In genomic region chr6:100460650-100461204, GRCh38 we compare ENCODE assay signal across 10 cellular contexts. TPM values are rescaled to one million over a fixed set of nuclear protein-coding genes. Genes with fewer than 3 reads are reported as not detected.
DNase-seq lines count a peak whose midpoint lies in the region; ATAC-seq, FAIRE-seq and TF ChIP-seq lines count a peak whose summit lies in the region.
"Had no signal": no experiment of that assay in that cellular context is flagged by ENCODE, and none has a peak within 500 bp of the region (broad histone marks: within the 10 kb centered on the region; RNA-seq: fewer than 3 reads in every experiment).

No MANE protein-coding gene starts in this region.

- H3K9me3 Mint-ChIP-seq in IgD-negative memory B cell = peaks cover 0 to 23% (median 15%) of the 10 kb centered on the region in 3 donors

- peaks cover 67% of the 10 kb centered on the region for H3K27me3 Mint-ChIP-seq in IgD-negative memory B cell

- peak overlapping the region in 2 of 3 donors; percentile 26 to 46 for H3K27ac Mint-ChIP-seq in IgD-negative memory B cell

- intact Hi-C loops in left colon (cut with DNase I, micrococcal nuclease) = no loop called here

- no peak overlapping the region for H3K4me3 ChIP-seq in astrocyte of the cerebellum (ENCODE audit: low read depth, low read length)
- no peak overlapping the region for H3K4me3 ChIP-seq in neural cell (ENCODE audit: low read length)
- H3K4me3 ChIP-seq: adrenal gland, left lung had no signal

- no peaks in the 10 kb centered on the region for H3K9me2 ChIP-seq in neural cell (ENCODE audit: insufficient read depth, low read length)

- H3K36me3 ChIP-seq in neural cell (ENCODE audit: insufficient read depth, low read length) = no peaks in the 10 kb centered on the region
- H3K36me3 ChIP-seq: adrenal gland, left lung had no signal

- no peaks in the 10 kb centered on the region for H3K79me2 ChIP-seq in neural cell (replicated peaks; ENCODE audit: insufficient read depth, low read length)

- in situ Hi-C loops in astrocyte of the cerebellum (cut with HindIII; ENCODE audit: low sequenced_read_pairs) = no loop called here

- H3F3A ChIP-seq in neural cell (ENCODE audit: insufficient read depth, low read length, poor library complexity, severe bottlenecking) = no peaks in the 10 kb centered on the region

- TF ChIP-seq CTCF in D721Med (IDR thresholded peaks at IDR 0.05; ENCODE audit: insufficient read depth, missing control alignments) (peak; percentile 25), astrocyte of the cerebellum (IDR thresholded peaks at IDR 0.05; ENCODE audit: low read depth, low read length, missing control alignments) (peak; percentile 43), neural cell (IDR thresholded peaks at IDR 0.05; ENCODE audit: poor library complexity, severe bottlenecking) (peak; percentile 32)

- no peak for ATAC-seq in left colon
- no peak for ATAC-seq in HG03135 (IDR thresholded peaks at IDR 0.05; ENCODE audit: unreplicated experiment)
- ATAC-seq: left lung had no signal

- no peak overlapping the region for H3K27ac ChIP-seq in neural cell (ENCODE audit: low read length)
- H3K27ac ChIP-seq: adrenal gland, left lung had no signal

- H3K36me3 Mint-ChIP-seq in IgD-negative memory B cell = peaks cover 2% of the 10 kb centered on the region

- DNase-seq in D721Med (ENCODE audit: insufficient read length, low spot score) = no peak
- no peak for DNase-seq in astrocyte of the cerebellum (ENCODE audit: low read depth)
- DNase-seq in DMS153 treated with DMSO at 0.1 percent for 48 hours (lab: John Stamatoyannopoulos, UW; ENCODE audit: unreplicated experiment) = no peak
- no peak for DNase-seq in central memory CD4-positive, alpha-beta T cell
- no peak for DNase-seq in left colon
- DNase-seq: adrenal gland, left lung had no signal

- peak; percentile 78 for FAIRE-seq in D721Med (lab: Jason Lieb, UNC)

- H4K20me1 ChIP-seq in neural cell (ENCODE audit: insufficient read depth) = no peaks in the 10 kb centered on the region

- TF ChIP-seq RAD21 in neural cell (conservative IDR thresholded peaks at IDR 0.05) = no peak

- no peak overlapping the region for H3K9ac ChIP-seq in neural cell (ENCODE audit: low read length)

- H3K9me3 ChIP-seq in neural cell (ENCODE audit: low read length) = no peaks in the 10 kb centered on the region
- H3K9me3 ChIP-seq: adrenal gland, left lung had no signal

- H3K4me1 Mint-ChIP-seq in IgD-negative memory B cell = peaks cover 5 to 18% (median 5%) of the 10 kb centered on the region in 3 donors

- TF ChIP-seq EP300 in neural cell (conservative IDR thresholded peaks at IDR 0.05; ENCODE audit: poor library complexity, severe bottlenecking) = no peak

- H3K27me3 ChIP-seq in neural cell (ENCODE audit: insufficient read depth, low read depth, low read length) = peaks cover 100% of the 10 kb centered on the region

- H2AFZ ChIP-seq in neural cell (ENCODE audit: low read depth, low read length) = no peak overlapping the region

- no peak overlapping the region for H3K4me2 ChIP-seq in neural cell (ENCODE audit: low read length)

- H3K4me3 Mint-ChIP-seq in IgD-negative memory B cell = peak overlapping the region in 1 of 4 donors; percentile 28

TF ChIP-seq in neural cell, 6 proteins besides CTCF, POLR2A, EP300 and RAD21:
- TF ChIP-seq TAF1 (IDR thresholded peaks at IDR 0.05; ENCODE audit: low read depth) (no peak), SMC3 (conservative IDR thresholded peaks at IDR 0.05; ENCODE audit: poor library complexity) (no peak), POLR2AphosphoS5 (IDR thresholded peaks at IDR 0.05) (no peak), REST (IDR thresholded peaks at IDR 0.05; ENCODE audit: borderline replicate concordance) (no peak), MXI1 (conservative IDR thresholded peaks at IDR 0.05; ENCODE audit: poor library complexity, severe bottlenecking) (no peak), EZH2 (IDR thresholded peaks at IDR 0.05; ENCODE audit: borderline replicate concordance, insufficient read depth, low read length, poor library complexity, severe bottlenecking) (no peak)
TF ChIP-seq in neural cell: peak in this region for 0.

RNA-seq across cellular contexts. Expression of gene SIM1, which starts 4.0 kb away (rescaled TPM):
- polyA plus RNA-seq in IgD-negative memory B cell (not detected), neural cell (not detected in 2 replicates)
- not detected in 2 replicates for polyA minus RNA-seq in neural cell
- total RNA-seq in left colon = not detected
- total RNA-seq: adrenal gland, left lung had no signal
- polyA plus RNA-seq: adrenal gland had no signal
